Comparison of ENCODE assay signal across 1 cellular context in the genomic region with DNA sequence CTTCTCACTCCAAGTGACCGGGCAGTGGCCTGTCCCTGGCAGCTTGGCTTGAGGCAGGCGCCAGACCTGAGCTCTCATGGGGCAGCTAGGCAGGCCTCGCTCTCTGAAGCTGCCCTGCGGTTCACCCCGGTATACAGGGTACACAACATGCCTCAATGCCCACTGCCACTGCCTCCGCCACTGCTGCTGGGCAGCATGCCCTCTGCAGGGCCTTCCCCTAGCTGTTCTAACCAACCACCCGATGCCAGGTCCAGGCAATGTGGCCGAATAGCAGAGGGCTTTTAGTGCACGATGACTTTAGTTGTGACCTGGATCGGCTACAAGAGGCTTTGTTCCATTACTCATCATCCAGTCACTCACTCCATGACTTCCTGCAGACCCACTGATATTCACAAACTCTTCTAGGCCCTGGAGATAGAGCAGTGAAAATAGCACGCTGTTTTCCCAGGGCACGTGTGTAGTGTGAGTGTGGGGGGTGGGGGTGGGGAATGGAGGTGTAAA.
TF ChIP-seq lines count a peak whose summit lies in the region.

No MANE protein-coding gene starts in this region.

TF ChIP-seq in endothelial cell of umbilical vein, 7 proteins besides CTCF, POLR2A, EP300 and RAD21 (continued from another document):
- TF ChIP-seq, protein P1, sequence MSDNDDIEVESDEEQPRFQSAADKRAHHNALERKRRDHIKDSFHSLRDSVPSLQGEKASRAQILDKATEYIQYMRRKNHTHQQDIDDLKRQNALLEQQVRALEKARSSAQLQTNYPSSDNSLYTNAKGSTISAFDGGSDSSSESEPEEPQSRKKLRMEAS (IDR thresholded peaks at IDR 0.05; ENCODE audit: insufficient read depth, insufficient read length) = no peak
- TF ChIP-seq MYC (IDR thresholded peaks at IDR 0.05; ENCODE audit: low read depth, low read length) (peak; percentile 2), JUN (IDR thresholded peaks at IDR 0.05; ENCODE audit: borderline replicate concordance, insufficient read depth, insufficient read length, low read depth) (peak; percentile 54), FOS (IDR thresholded peaks at IDR 0.05; ENCODE audit: borderline replicate concordance, insufficient read depth, low read length) (peak; percentile 80)
